1 cellular context compared by ENCODE assay signal in the genomic region with DNA sequence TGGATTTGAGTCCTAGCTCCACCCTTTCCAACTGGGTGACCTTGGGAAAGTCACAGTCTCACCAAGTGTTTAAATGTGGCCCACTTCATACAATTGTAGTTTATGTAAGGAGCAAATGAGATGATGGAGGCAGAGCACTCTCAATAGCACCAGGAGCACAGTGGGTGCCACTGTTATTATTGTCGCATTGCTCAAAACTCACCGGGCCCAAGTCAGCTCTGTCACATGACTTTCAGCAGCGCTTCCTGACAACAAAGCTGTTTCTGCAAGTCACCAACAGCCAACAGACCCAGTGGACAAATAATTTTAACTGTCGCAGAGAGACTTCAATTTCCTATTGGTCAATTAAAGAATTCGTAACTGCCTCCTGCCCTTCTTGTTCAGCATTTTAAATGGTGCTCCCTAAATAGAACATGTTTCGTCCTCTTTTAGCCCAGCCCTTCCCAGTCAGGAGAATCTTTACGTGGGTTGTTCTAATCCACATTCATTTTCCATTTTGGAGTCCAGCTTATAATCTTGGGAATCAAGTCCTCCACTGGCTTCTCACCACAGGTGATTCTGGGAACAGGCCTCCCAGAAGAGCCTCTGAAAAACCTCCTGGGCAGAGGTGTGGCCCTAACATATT.
TF ChIP-seq lines count a peak whose summit lies in the region.

No MANE protein-coding gene starts in this region.

TF ChIP-seq in K562, 482 proteins besides CTCF, POLR2A, EP300 and RAD21 (continued from another document and continues in another):
- TF ChIP-seq, protein P1, sequence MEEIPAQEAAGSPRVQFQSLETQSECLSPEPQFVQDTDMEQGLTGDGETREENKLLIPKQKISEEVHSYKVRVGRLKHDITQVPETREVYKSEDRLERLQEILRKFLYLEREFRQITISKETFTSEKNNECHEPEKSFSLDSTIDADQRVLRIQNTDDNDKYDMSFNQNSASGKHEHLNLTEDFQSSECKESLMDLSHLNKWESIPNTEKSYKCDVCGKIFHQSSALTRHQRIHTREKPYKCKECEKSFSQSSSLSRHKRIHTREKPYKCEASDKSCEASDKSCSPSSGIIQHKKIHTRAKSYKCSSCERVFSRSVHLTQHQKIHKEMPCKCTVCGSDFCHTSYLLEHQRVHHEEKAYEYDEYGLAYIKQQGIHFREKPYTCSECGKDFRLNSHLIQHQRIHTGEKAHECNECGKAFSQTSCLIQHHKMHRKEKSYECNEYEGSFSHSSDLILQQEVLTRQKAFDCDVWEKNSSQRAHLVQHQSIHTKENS (CRISPR knock-in tag; IDR thresholded peaks at IDR 0.05), result no peak
- TF ChIP-seq, protein P2, sequence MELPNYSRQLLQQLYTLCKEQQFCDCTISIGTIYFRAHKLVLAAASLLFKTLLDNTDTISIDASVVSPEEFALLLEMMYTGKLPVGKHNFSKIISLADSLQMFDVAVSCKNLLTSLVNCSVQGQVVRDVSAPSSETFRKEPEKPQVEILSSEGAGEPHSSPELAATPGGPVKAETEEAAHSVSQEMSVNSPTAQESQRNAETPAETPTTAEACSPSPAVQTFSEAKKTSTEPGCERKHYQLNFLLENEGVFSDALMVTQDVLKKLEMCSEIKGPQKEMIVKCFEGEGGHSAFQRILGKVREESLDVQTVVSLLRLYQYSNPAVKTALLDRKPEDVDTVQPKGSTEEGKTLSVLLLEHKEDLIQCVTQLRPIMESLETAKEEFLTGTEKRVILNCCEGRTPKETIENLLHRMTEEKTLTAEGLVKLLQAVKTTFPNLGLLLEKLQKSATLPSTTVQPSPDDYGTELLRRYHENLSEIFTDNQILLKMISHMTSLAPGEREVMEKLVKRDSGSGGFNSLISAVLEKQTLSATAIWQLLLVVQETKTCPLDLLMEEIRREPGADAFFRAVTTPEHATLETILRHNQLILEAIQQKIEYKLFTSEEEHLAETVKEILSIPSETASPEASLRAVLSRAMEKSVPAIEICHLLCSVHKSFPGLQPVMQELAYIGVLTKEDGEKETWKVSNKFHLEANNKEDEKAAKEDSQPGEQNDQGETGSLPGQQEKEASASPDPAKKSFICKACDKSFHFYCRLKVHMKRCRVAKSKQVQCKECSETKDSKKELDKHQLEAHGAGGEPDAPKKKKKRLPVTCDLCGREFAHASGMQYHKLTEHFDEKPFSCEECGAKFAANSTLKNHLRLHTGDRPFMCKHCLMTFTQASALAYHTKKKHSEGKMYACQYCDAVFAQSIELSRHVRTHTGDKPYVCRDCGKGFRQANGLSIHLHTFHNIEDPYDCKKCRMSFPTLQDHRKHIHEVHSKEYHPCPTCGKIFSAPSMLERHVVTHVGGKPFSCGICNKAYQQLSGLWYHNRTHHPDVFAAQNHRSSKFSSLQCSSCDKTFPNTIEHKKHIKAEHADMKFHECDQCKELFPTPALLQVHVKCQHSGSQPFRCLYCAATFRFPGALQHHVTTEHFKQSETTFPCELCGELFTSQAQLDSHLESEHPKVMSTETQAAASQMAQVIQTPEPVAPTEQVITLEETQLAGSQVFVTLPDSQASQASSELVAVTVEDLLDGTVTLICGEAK (IDR thresholded peaks at IDR 0.05), result no peak
- TF ChIP-seq, protein P2 (CRISPR knock-in tag; IDR thresholded peaks at IDR 0.05), result no peak
- TF ChIP-seq KDM5B (IDR thresholded peaks at IDR 0.05; ENCODE audit: insufficient replicate concordance, low read depth, low read length) (no peak), ETV6 (IDR thresholded peaks at IDR 0.05; ENCODE audit: borderline replicate concordance in 1 of 2, low read depth in 2 of 2, low read length in 1 of 2) (no peak), ETV6 (CRISPR knock-in tag; IDR thresholded peaks at IDR 0.05; ENCODE audit: borderline replicate concordance) (no peak), NFE2 (IDR thresholded peaks at IDR 0.05; ENCODE audit: low read depth) (peak; percentile 69), NCOA1 (IDR thresholded peaks at IDR 0.05; ENCODE audit: low read depth) (no peak), TAF7 (tag; IDR thresholded peaks at IDR 0.05) (no peak), ATF1 (CRISPR knock-in tag; IDR thresholded peaks at IDR 0.05) (no peak), ATF1 (tag; IDR thresholded peaks at IDR 0.05) (0 out of 2 replicates have a peak, but pooled peaks have one; percentile 21), RFX1 (IDR thresholded peaks at IDR 0.05) (no peak), HIVEP1 (CRISPR knock-in tag; IDR thresholded peaks at IDR 0.05) (no peak), SMARCA5 (IDR thresholded peaks at IDR 0.05) (no peak), PURB (CRISPR knock-in tag; IDR thresholded peaks at IDR 0.05; ENCODE audit: low read depth) (no peak), KAT8 (IDR thresholded peaks at IDR 0.05; ENCODE audit: low read depth) (no peak), ZNF785 (CRISPR knock-in tag; IDR thresholded peaks at IDR 0.05) (no peak), ZFP36 (IDR thresholded peaks at IDR 0.05; ENCODE audit: low read depth, low read length, partially characterized antibody) (no peak), ZFP1 (CRISPR knock-in tag; IDR thresholded peaks at IDR 0.05) (no peak), ZNF76 (CRISPR knock-in tag; IDR thresholded peaks at IDR 0.05; ENCODE audit: borderline replicate concordance) (0 out of 2 replicates have a peak, but pooled peaks have one; percentile 19), ZKSCAN8 (CRISPR knock-in tag; IDR thresholded peaks at IDR 0.05) (peak; percentile 56; the same call in 1 of the 2 replicates), HEY1 (CRISPR knock-in tag; IDR thresholded peaks at IDR 0.05; ENCODE audit: borderline replicate concordance) (no peak), POLR2AphosphoS5 (IDR thresholded peaks at IDR 0.05; ENCODE audit: control insufficient read depth, insufficient read depth, low read depth, low read length) (no peak), ZNF263 (CRISPR knock-in tag; IDR thresholded peaks at IDR 0.05; ENCODE audit: borderline replicate concordance) (no peak), ZBTB8A (IDR thresholded peaks at IDR 0.05; ENCODE audit: partially characterized antibody) (no peak), ZNF24 (IDR thresholded peaks at IDR 0.05) (no peak), ZNF589 (CRISPR knock-in tag; IDR thresholded peaks at IDR 0.05; ENCODE audit: low read depth) (peak; percentile 93), ZNF134 (CRISPR knock-in tag; conservative IDR thresholded peaks at IDR 0.05) (0 out of 2 replicates have a peak, but pooled peaks have one; percentile 22), CXXC5 (CRISPR knock-in tag; IDR thresholded peaks at IDR 0.05) (peak; percentile 61), SMARCE1 (IDR thresholded peaks at IDR 0.05) (no peak), CREB1 (IDR thresholded peaks at IDR 0.05) (no peak), CREB1 (CRISPR knock-in tag; IDR thresholded peaks at IDR 0.05) (no peak), ZNF165 (CRISPR knock-in tag; IDR thresholded peaks at IDR 0.05; ENCODE audit: borderline replicate concordance) (no peak), ZNF311 (CRISPR knock-in tag; IDR thresholded peaks at IDR 0.05) (no peak), FOXP1 (CRISPR knock-in tag; IDR thresholded peaks at IDR 0.05) (no peak), NR4A1 (CRISPR knock-in tag; IDR thresholded peaks at IDR 0.05) (no peak), NR4A1 (tag; IDR thresholded peaks at IDR 0.05) (no peak), TCF3 (CRISPR knock-in tag; IDR thresholded peaks at IDR 0.05) (no peak)
- TF ChIP-seq, protein P3, sequence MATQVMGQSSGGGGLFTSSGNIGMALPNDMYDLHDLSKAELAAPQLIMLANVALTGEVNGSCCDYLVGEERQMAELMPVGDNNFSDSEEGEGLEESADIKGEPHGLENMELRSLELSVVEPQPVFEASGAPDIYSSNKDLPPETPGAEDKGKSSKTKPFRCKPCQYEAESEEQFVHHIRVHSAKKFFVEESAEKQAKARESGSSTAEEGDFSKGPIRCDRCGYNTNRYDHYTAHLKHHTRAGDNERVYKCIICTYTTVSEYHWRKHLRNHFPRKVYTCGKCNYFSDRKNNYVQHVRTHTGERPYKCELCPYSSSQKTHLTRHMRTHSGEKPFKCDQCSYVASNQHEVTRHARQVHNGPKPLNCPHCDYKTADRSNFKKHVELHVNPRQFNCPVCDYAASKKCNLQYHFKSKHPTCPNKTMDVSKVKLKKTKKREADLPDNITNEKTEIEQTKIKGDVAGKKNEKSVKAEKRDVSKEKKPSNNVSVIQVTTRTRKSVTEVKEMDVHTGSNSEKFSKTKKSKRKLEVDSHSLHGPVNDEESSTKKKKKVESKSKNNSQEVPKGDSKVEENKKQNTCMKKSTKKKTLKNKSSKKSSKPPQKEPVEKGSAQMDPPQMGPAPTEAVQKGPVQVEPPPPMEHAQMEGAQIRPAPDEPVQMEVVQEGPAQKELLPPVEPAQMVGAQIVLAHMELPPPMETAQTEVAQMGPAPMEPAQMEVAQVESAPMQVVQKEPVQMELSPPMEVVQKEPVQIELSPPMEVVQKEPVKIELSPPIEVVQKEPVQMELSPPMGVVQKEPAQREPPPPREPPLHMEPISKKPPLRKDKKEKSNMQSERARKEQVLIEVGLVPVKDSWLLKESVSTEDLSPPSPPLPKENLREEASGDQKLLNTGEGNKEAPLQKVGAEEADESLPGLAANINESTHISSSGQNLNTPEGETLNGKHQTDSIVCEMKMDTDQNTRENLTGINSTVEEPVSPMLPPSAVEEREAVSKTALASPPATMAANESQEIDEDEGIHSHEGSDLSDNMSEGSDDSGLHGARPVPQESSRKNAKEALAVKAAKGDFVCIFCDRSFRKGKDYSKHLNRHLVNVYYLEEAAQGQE (CRISPR knock-in tag; IDR thresholded peaks at IDR 0.05; ENCODE audit: low read depth), result no peak
- TF ChIP-seq, protein P4, sequence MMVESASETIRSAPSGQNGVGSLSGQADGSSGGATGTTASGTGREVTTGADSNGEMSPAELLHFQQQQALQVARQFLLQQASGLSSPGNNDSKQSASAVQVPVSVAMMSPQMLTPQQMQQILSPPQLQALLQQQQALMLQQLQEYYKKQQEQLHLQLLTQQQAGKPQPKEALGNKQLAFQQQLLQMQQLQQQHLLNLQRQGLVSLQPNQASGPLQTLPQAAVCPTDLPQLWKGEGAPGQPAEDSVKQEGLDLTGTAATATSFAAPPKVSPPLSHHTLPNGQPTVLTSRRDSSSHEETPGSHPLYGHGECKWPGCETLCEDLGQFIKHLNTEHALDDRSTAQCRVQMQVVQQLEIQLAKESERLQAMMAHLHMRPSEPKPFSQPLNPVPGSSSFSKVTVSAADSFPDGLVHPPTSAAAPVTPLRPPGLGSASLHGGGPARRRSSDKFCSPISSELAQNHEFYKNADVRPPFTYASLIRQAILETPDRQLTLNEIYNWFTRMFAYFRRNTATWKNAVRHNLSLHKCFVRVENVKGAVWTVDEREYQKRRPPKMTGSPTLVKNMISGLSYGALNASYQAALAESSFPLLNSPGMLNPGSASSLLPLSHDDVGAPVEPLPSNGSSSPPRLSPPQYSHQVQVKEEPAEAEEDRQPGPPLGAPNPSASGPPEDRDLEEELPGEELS (CRISPR knock-in tag; IDR thresholded peaks at IDR 0.05; ENCODE audit: borderline replicate concordance), result no peak
- TF ChIP-seq, protein P5, sequence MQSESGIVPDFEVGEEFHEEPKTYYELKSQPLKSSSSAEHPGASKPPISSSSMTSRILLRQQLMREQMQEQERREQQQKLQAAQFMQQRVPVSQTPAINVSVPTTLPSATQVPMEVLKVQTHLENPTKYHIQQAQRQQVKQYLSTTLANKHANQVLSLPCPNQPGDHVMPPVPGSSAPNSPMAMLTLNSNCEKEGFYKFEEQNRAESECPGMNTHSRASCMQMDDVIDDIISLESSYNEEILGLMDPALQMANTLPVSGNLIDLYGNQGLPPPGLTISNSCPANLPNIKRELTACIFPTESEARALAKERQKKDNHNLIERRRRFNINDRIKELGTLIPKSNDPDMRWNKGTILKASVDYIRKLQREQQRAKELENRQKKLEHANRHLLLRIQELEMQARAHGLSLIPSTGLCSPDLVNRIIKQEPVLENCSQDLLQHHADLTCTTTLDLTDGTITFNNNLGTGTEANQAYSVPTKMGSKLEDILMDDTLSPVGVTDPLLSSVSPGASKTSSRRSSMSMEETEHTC (IDR thresholded peaks at IDR 0.05), result no peak
- TF ChIP-seq, protein P6, sequence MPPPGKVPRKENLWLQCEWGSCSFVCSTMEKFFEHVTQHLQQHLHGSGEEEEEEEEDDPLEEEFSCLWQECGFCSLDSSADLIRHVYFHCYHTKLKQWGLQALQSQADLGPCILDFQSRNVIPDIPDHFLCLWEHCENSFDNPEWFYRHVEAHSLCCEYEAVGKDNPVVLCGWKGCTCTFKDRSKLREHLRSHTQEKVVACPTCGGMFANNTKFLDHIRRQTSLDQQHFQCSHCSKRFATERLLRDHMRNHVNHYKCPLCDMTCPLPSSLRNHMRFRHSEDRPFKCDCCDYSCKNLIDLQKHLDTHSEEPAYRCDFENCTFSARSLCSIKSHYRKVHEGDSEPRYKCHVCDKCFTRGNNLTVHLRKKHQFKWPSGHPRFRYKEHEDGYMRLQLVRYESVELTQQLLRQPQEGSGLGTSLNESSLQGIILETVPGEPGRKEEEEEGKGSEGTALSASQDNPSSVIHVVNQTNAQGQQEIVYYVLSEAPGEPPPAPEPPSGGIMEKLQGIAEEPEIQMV (tag; conservative IDR thresholded peaks at IDR 0.05; ENCODE audit: low read depth), result no peak
- TF ChIP-seq, protein P7, sequence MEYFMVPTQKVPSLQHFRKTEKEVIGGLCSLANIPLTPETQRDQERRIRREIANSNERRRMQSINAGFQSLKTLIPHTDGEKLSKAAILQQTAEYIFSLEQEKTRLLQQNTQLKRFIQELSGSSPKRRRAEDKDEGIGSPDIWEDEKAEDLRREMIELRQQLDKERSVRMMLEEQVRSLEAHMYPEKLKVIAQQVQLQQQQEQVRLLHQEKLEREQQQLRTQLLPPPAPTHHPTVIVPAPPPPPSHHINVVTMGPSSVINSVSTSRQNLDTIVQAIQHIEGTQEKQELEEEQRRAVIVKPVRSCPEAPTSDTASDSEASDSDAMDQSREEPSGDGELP (CRISPR knock-in tag; IDR thresholded peaks at IDR 0.05; ENCODE audit: borderline replicate concordance), result no peak
